14 cellular contexts compared by ENCODE assay signal in genomic region chrX:30865612-30866011, GRCh38.
"Had no signal": no experiment of that assay in that cellular context is flagged by ENCODE, and none has a peak within 500 bp of the region (broad histone marks: within the 10 kb centered on the region; RNA-seq: fewer than 3 reads in every experiment).

No MANE protein-coding gene starts in this region.

- H3K9me3 ChIP-seq: esophagus squamous epithelium, gastroesophageal sphincter, neutrophil, suprapubic skin, thyroid gland, upper lobe of left lung, uterus had no signal

- H3K4me3 ChIP-seq: esophagus squamous epithelium, gastroesophageal sphincter, suprapubic skin, thyroid gland, upper lobe of left lung, uterus had no signal

- H3K4me3 Mint-ChIP-seq: immature natural killer cell; naive thymus-derived CD4-positive, alpha-beta T cell had no signal

- H3K36me3 Mint-ChIP-seq: immature natural killer cell had no signal

- ATAC-seq: gastroesophageal sphincter; left cardiac atrium; naive thymus-derived CD4-positive, alpha-beta T cell had no signal

- H3K27ac ChIP-seq: gastroesophageal sphincter, neutrophil, suprapubic skin, uterus had no signal

- H3K36me3 ChIP-seq: neutrophil, suprapubic skin, thyroid gland, uterus had no signal

- H3K4me1 ChIP-seq: esophagus squamous epithelium, gastroesophageal sphincter, suprapubic skin, thyroid gland, upper lobe of left lung, uterus had no signal

- H3K27ac Mint-ChIP-seq: naive thymus-derived CD4-positive, alpha-beta T cell had no signal

- DNase-seq: esophagus squamous epithelium; glutamatergic neuron; immature natural killer cell; left cardiac atrium; posterior cingulate gyrus; right cardiac atrium; stimulated activated CD4-positive, alpha-beta T cell treated with anti-CD3 and anti-CD28 coated beads, Interleukin-12 subunit alpha, Interleukin-12 subunit beta, amount 100 ng/mL, for 4 hours; uterus had no signal

- H3K27me3 ChIP-seq: esophagus squamous epithelium, gastroesophageal sphincter, neutrophil, suprapubic skin, thyroid gland, upper lobe of left lung, uterus had no signal

- H3K27me3 Mint-ChIP-seq: naive thymus-derived CD4-positive, alpha-beta T cell had no signal
